In genomic region chr6:109095036-109095820, GRCh38 we compare ENCODE assay signal across 8 cellular contexts. TPM values are rescaled to one million over a fixed set of nuclear protein-coding genes. Genes with fewer than 3 reads are reported as not detected.
DNase-seq lines count a peak whose midpoint lies in the region; ATAC-seq and TF ChIP-seq lines count a peak whose summit lies in the region.

Gene CEP57L1, plus strand, starts transcription at chr6:109095507. Its CDS starts 49,715 bp downstream, at chr6:109145222.

- ATAC-seq in HG02870 (IDR thresholded peaks at IDR 0.05; ENCODE audit: unreplicated experiment) (peak; percentile 69), T-helper 17 cell (peak; percentile 78), left cardiac atrium (peak; percentile 77 to 83), upper lobe of right lung (peak; percentile 79)

- peaks cover 23% of the 10 kb centered on the region for H3K4me1 ChIP-seq in upper lobe of right lung

- no peaks in the 10 kb centered on the region for H3K27me3 Mint-ChIP-seq in T-helper 17 cell

- DNase-seq in GM13977 (ENCODE audit: low spot score) (peak; percentile 87), NCI-H146 treated with DMSO at 0.1 percent for 48 hours (lab: John Stamatoyannopoulos, UW; ENCODE audit: unreplicated experiment) (peak; percentile 97), T-helper 17 cell (peak; percentile 88 to 89 (median 89)), amygdala (lab: John Stamatoyannopoulos, UW) (peak; percentile 72 to 99 (median 94)), left cardiac atrium (peak; percentile 99), posterior vena cava (ENCODE audit: low spot score) (peak; percentile 100), upper lobe of right lung (peak; percentile 99)

- H3K9me3 ChIP-seq in T-helper 17 cell (ENCODE audit: control insufficient read depth, low read length, poor library complexity, severe bottlenecking) (no peaks in the 10 kb centered on the region), upper lobe of right lung (no peaks in the 10 kb centered on the region)

- H3K36me3 ChIP-seq in upper lobe of right lung, result no peaks in the 10 kb centered on the region

- peaks cover 47% of the 10 kb centered on the region for H3K4me1 Mint-ChIP-seq in T-helper 17 cell

- in situ Hi-C loops in GM13977 (cut with MboI; ENCODE audit: low pct_unique_long_range_greater_than_20kb, low sequenced_read_pairs, unreplicated experiment), result no loop called here

- H3K27ac Mint-ChIP-seq in T-helper 17 cell, result peak within 1 kb of the TSS; percentile 99

- peak within 1 kb of the TSS; percentile 96 for H3K4me3 Mint-ChIP-seq in T-helper 17 cell

- intact Hi-C loops in left cardiac atrium (cut with DNase I), result no loop called here
- intact Hi-C loops in posterior vena cava (cut with DNase I), result no loop called here
- intact Hi-C loops in upper lobe of right lung (cut with DNase I), result no loop called here

- H3K4me3 ChIP-seq in upper lobe of right lung, result peak within 1 kb of the TSS; percentile 77

- H3K27ac ChIP-seq in upper lobe of right lung, result peak within 1 kb of the TSS; percentile 97

- TF ChIP-seq CTCF in GM13977 (IDR thresholded peaks at IDR 0.05; ENCODE audit: extremely low read depth, insufficient read depth, missing control alignments), result peak; percentile 6
- TF ChIP-seq CTCF in upper lobe of right lung (IDR thresholded peaks at IDR 0.05), result no peak

- H3K27me3 ChIP-seq in upper lobe of right lung, result no peaks in the 10 kb centered on the region

- H3K36me3 Mint-ChIP-seq in T-helper 17 cell (ENCODE audit: low read depth), result no peaks in the 10 kb centered on the region

RNA-seq across cellular contexts. Expression of gene CEP57L1, which starts in this region (rescaled TPM):
- total RNA-seq in T-helper 17 cell (1 to 10 TPM; 4.6 to 9.7 TPM), left cardiac atrium (10 to 100 TPM in 1 of 2 donors, 1 to 10 TPM in 1; 7.6 to 10.2 TPM), posterior vena cava (10 to 100 TPM; 14.4 to 16.3 TPM), upper lobe of right lung (9.7 TPM)

Comparison
In these comparisons a context has a peak if more than half of its experiments do, and no peak if none do; other contexts are left out.
1. Peak in every context shown above with its lines: DNase-seq, ATAC-seq, H3K4me3 ChIP-seq and H3K27ac ChIP-seq.